8 cellular contexts compared by ENCODE assay signal in genomic region chr20:57450419-57450818, GRCh38. TPM values are rescaled to one million over a fixed set of nuclear protein-coding genes. Genes with fewer than 3 reads are reported as not detected.
A peak's percentile ranks its signal among the peaks of the same experiment; 100 is the strongest.
DNase-seq lines count a peak whose midpoint lies in the region; ATAC-seq, FAIRE-seq and TF ChIP-seq lines count a peak whose summit lies in the region.

No MANE protein-coding gene starts in this region.

- no peak for TF ChIP-seq POLR2A in H54 (IDR thresholded peaks at IDR 0.05; ENCODE audit: low read depth, low read length)

- H3K4me1 Mint-ChIP-seq in activated naive CD8-positive, alpha-beta T cell treated with anti-CD3 and anti-CD28 coated beads, Interleukin-2, amount 10 ng/mL, durations not matched to agents 7 days and 5 days: peaks cover 31% of the 10 kb centered on the region
- H3K4me1 Mint-ChIP-seq in nephron progenitor cell: peaks cover 51% of the 10 kb centered on the region

- FAIRE-seq in H54 (lab: Jason Lieb, UNC): no peak

- ATAC-seq in HG03520 (IDR thresholded peaks at IDR 0.05; ENCODE audit: unreplicated experiment): peak; percentile 61
- peak; percentile 57 for ATAC-seq in activated naive CD8-positive, alpha-beta T cell treated with anti-CD3 and anti-CD28 coated beads, Interleukin-2, amount 10 ng/mL, durations not matched to agents 7 days and 5 days (ENCODE audit: low read depth)

- H3K27ac Mint-ChIP-seq in activated naive CD8-positive, alpha-beta T cell treated with anti-CD3 and anti-CD28 coated beads, Interleukin-2, amount 10 ng/mL, durations not matched to agents 7 days and 5 days: peak overlapping the region; percentile 70
- no peak overlapping the region for H3K27ac Mint-ChIP-seq in nephron progenitor cell

- POLR2A ChIA-PET in activated naive CD8-positive, alpha-beta T cell treated with anti-CD3 and anti-CD28 coated beads, Interleukin-2, amount 10 ng/mL, durations not matched to agents 7 days and 5 days (lab: Charles Lee): interaction anchor here (0.8 to 1.7 kb wide), 4 partner anchors 17 to 58 kb away, joined by 3 to 7 read pairs (median 4); no protein-coding TSS in a partner anchor

- peaks cover 18% of the 10 kb centered on the region for H3K27me3 Mint-ChIP-seq in activated naive CD8-positive, alpha-beta T cell treated with anti-CD3 and anti-CD28 coated beads, Interleukin-2, amount 10 ng/mL, durations not matched to agents 7 days and 5 days
- H3K27me3 Mint-ChIP-seq in nephron progenitor cell (ENCODE audit: low read depth, poor library complexity): peaks cover 23% of the 10 kb centered on the region

- no peaks in the 10 kb centered on the region for H3K9me3 Mint-ChIP-seq in activated naive CD8-positive, alpha-beta T cell treated with anti-CD3 and anti-CD28 coated beads, Interleukin-2, amount 10 ng/mL, durations not matched to agents 7 days and 5 days
- peaks cover 3% of the 10 kb centered on the region for H3K9me3 Mint-ChIP-seq in nephron progenitor cell

- peak overlapping the region; percentile 50 for H3K4me3 Mint-ChIP-seq in activated naive CD8-positive, alpha-beta T cell treated with anti-CD3 and anti-CD28 coated beads, Interleukin-2, amount 10 ng/mL, durations not matched to agents 7 days and 5 days
- no peak overlapping the region for H3K4me3 Mint-ChIP-seq in nephron progenitor cell

- TF ChIP-seq CTCF in GM20000 (IDR thresholded peaks at IDR 0.05; ENCODE audit: extremely low read depth, missing control alignments) (no peak), nephron progenitor cell (IDR thresholded peaks at IDR 0.05) (no peak)

- no peaks in the 10 kb centered on the region for H3K36me3 Mint-ChIP-seq in activated naive CD8-positive, alpha-beta T cell treated with anti-CD3 and anti-CD28 coated beads, Interleukin-2, amount 10 ng/mL, durations not matched to agents 7 days and 5 days
- no peaks in the 10 kb centered on the region for H3K36me3 Mint-ChIP-seq in nephron progenitor cell (ENCODE audit: low read depth)

- DNase-seq in COLO668 (lab: John Stamatoyannopoulos, UW; ENCODE audit: unreplicated experiment): peak; percentile 23
- peak; percentile 81 for DNase-seq in GM20000 (ENCODE audit: low spot score)
- DNase-seq in activated naive CD8-positive, alpha-beta T cell treated with anti-CD3 and anti-CD28 coated beads, Interleukin-2, amount 10 ng/mL, durations not matched to agents 7 days and 5 days: peak; percentile 44
- peak; percentile 49 for DNase-seq in nephron progenitor cell
- no peak for DNase-seq in H54 (ENCODE audit: insufficient read length, low spot score)
- DNase-seq in NCI-H1694 (lab: John Stamatoyannopoulos, UW): no peak
- no peak for DNase-seq in iPS-NIHi11 (ENCODE audit: low spot score)

RNA-seq across cellular contexts. Expression of gene RBM38, which starts 59.2 kb away (rescaled TPM):
- total RNA-seq in activated naive CD8-positive, alpha-beta T cell treated with anti-CD3 and anti-CD28 coated beads, Interleukin-2, amount 10 ng/mL, durations not matched to agents 7 days and 5 days: 10 to 100 TPM; 60.9 to 62.8 TPM

Comparison
In these comparisons a context has a peak if more than half of its experiments do, and no peak if none do; other contexts are left out.
1. DNase-seq: peak in COLO668 (single experiment), GM20000 (single experiment), activated naive CD8-positive, alpha-beta T cell treated with anti-CD3 and anti-CD28 coated beads, Interleukin-2, amount 10 ng/mL, durations not matched to agents 7 days and 5 days (single experiment) and nephron progenitor cell (single experiment); none in H54 (single experiment), NCI-H1694 (single experiment) and iPS-NIHi11 (single experiment).